Comparison of ENCODE assay signal across 19 cellular contexts in the genomic region with DNA sequence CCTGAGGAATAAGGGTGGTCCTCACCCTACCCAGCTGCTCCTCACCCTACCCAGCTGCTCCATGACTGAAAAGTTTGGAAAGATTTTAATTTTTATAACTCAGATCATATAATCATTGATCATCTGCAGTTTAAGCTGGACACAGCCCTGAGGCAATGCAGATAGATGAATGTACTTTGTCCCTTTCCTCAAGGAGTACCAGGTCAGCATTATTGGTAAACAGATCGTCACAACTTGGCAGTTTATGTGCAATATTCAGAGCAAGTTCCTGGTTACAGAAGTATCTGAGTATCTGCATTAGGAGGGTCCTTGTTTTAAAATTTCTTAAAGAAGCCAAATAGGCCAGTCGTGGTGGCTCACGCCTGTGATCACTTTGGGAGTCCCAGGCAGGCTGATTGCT. TPM values are rescaled to one million over a fixed set of nuclear protein-coding genes. Genes with fewer than 3 reads are reported as not detected.
DNase-seq lines count a peak whose midpoint lies in the region; ATAC-seq and TF ChIP-seq lines count a peak whose summit lies in the region.
"Had no signal": no experiment of that assay in that cellular context is flagged by ENCODE, and none has a peak within 500 bp of the region (broad histone marks: within the 10 kb centered on the region; RNA-seq: fewer than 3 reads in every experiment).

No MANE protein-coding gene starts in this region.

- TF ChIP-seq EP300 in sigmoid colon (IDR thresholded peaks at IDR 0.05) (no peak), upper lobe of left lung (IDR thresholded peaks at IDR 0.05) (no peak)

- H4K20me1 ChIP-seq in BLaER1 treated with 17β-estradiol and CSF1 and Interleukin-3, amounts not matched to agents 10 nM and 100 nM, result peaks cover 0 to 73% (median 48%) of the 10 kb centered on the region in 11 experiments; a peak in 12 of 22 replicates

- H3K4me3 ChIP-seq in BLaER1 treated with 17β-estradiol and CSF1 and Interleukin-3, amounts not matched to agents 10 nM and 100 nM, result no peak overlapping the region
- H3K4me3 ChIP-seq in iPS-20b (ENCODE audit: low read length) (peak overlapping the region; percentile 97; the same call in 1 of the 2 replicates), sigmoid colon (no peak overlapping the region), upper lobe of left lung (no peak overlapping the region)
- H3K4me3 ChIP-seq: spleen had no signal

- peak overlapping the region; percentile 11 to 95 (median 88); a peak in 12 of 22 replicates for H3K4me2 ChIP-seq in BLaER1 treated with 17β-estradiol and CSF1 and Interleukin-3, amounts not matched to agents 10 nM and 100 nM

- H3K4me3 Mint-ChIP-seq in activated T-helper 17 cell treated with anti-CD3 and anti-CD28 coated beads, Interleukin-2, amount 50 U/mL, for 72 hours, result peak overlapping the region; percentile 85
- H3K4me3 Mint-ChIP-seq in activated CD4-positive, alpha-beta T cell treated with anti-CD3 and anti-CD28 coated beads for 36 hours, result no peak overlapping the region

- H3K27me3 Mint-ChIP-seq in activated T-helper 17 cell treated with anti-CD3 and anti-CD28 coated beads, Interleukin-2, amount 50 U/mL, for 72 hours, result no peaks in the 10 kb centered on the region
- H3K27me3 Mint-ChIP-seq in activated CD4-positive, alpha-beta T cell treated with anti-CD3 and anti-CD28 coated beads for 36 hours, result no peaks in the 10 kb centered on the region
- H3K27me3 Mint-ChIP-seq: stimulated activated memory B cell treated with anti-CD40 and anti-IgM and Interleukin-4, amounts not matched to agents 10 μg/mL and 1 μg/mL and 100 μg/mL, for 72 hours had no signal

- POLR2A ChIA-PET in activated CD4-positive, alpha-beta T cell treated with anti-CD3 and anti-CD28 coated beads for 36 hours (lab: Charles Lee), result no interaction called here

- peaks cover 0 to 12% (median 0%) of the 10 kb centered on the region in 11 experiments; a peak in 5 of 22 replicates for H3K9me3 ChIP-seq in BLaER1 treated with 17β-estradiol and CSF1 and Interleukin-3, amounts not matched to agents 10 nM and 100 nM (replicated peaks in 1 of 11)
- H3K9me3 ChIP-seq in iPS-20b (ENCODE audit: insufficient read depth, low read depth, low read length), result no peaks in the 10 kb centered on the region
- no peaks in the 10 kb centered on the region for H3K9me3 ChIP-seq in sigmoid colon
- H3K9me3 ChIP-seq in upper lobe of left lung, result no peaks in the 10 kb centered on the region
- H3K9me3 ChIP-seq: spleen had no signal

- no peaks in the 10 kb centered on the region for H3K9me3 Mint-ChIP-seq in activated T-helper 17 cell treated with anti-CD3 and anti-CD28 coated beads, Interleukin-2, amount 50 U/mL, for 72 hours
- no peaks in the 10 kb centered on the region for H3K9me3 Mint-ChIP-seq in activated CD4-positive, alpha-beta T cell treated with anti-CD3 and anti-CD28 coated beads for 36 hours (ENCODE audit: low read depth)
- H3K9me3 Mint-ChIP-seq: stimulated activated memory B cell treated with anti-CD40 and anti-IgM and Interleukin-4, amounts not matched to agents 10 μg/mL and 1 μg/mL and 100 μg/mL, for 72 hours had no signal

- no peak for ATAC-seq in activated T-helper 17 cell treated with anti-CD3 and anti-CD28 coated beads, Interleukin-2, amount 50 U/mL, for 72 hours (replicated peaks)
- ATAC-seq in HG02840 (IDR thresholded peaks at IDR 0.05; ENCODE audit: low FRiP score, unreplicated experiment), result no peak
- no peak for ATAC-seq in GM18517 (IDR thresholded peaks at IDR 0.05; ENCODE audit: unreplicated experiment)
- ATAC-seq in activated CD4-positive, alpha-beta T cell treated with anti-CD3 and anti-CD28 coated beads for 36 hours, result no peak
- no peak for ATAC-seq in upper lobe of left lung (ENCODE audit: low FRiP score in 2 of 2)
- ATAC-seq: esophagus mucosa; stimulated activated memory B cell treated with anti-CD40 and anti-IgM and Interleukin-4, amounts not matched to agents 10 μg/mL and 1 μg/mL and 100 μg/mL, for 72 hours had no signal

- intact Hi-C loops in sigmoid colon (cut with DNase I), result no loop called here
- intact Hi-C loops in activated CD4-positive, alpha-beta T cell treated with anti-CD3 and anti-CD28 coated beads for 36 hours (cut with DNase I, micrococcal nuclease), result no loop called here

- H3K36me3 Mint-ChIP-seq in activated T-helper 17 cell treated with anti-CD3 and anti-CD28 coated beads, Interleukin-2, amount 50 U/mL, for 72 hours (ENCODE audit: low read depth), result peaks cover 16% of the 10 kb centered on the region
- peaks cover 17% of the 10 kb centered on the region for H3K36me3 Mint-ChIP-seq in activated CD4-positive, alpha-beta T cell treated with anti-CD3 and anti-CD28 coated beads for 36 hours (ENCODE audit: low read depth)

- TF ChIP-seq CTCF in sigmoid colon (IDR thresholded peaks at IDR 0.05), result no peak
- TF ChIP-seq CTCF in upper lobe of left lung (IDR thresholded peaks at IDR 0.05), result no peak

- peaks cover 0 to 22% (median 9%) of the 10 kb centered on the region in 11 experiments; a peak in 9 of 22 replicates for H3K36me3 ChIP-seq in BLaER1 treated with 17β-estradiol and CSF1 and Interleukin-3, amounts not matched to agents 10 nM and 100 nM
- H3K36me3 ChIP-seq in iPS-20b (ENCODE audit: insufficient read depth, low read depth, low read length) (no peaks in the 10 kb centered on the region), sigmoid colon (no peaks in the 10 kb centered on the region), upper lobe of left lung (no peaks in the 10 kb centered on the region)
- H3K36me3 ChIP-seq: spleen had no signal

- no peak overlapping the region for H3K27ac Mint-ChIP-seq in activated T-helper 17 cell treated with anti-CD3 and anti-CD28 coated beads, Interleukin-2, amount 50 U/mL, for 72 hours
- H3K27ac Mint-ChIP-seq in activated CD4-positive, alpha-beta T cell treated with anti-CD3 and anti-CD28 coated beads for 36 hours, result no peak overlapping the region
- H3K27ac Mint-ChIP-seq: stimulated activated memory B cell treated with anti-CD40 and anti-IgM and Interleukin-4, amounts not matched to agents 10 μg/mL and 1 μg/mL and 100 μg/mL, for 72 hours had no signal

- TF ChIP-seq POLR2A in sigmoid colon (IDR thresholded peaks at IDR 0.05), result no peak
- no peak for TF ChIP-seq POLR2A in upper lobe of left lung (IDR thresholded peaks at IDR 0.05)

- DNase-seq in sigmoid colon (no peak), upper lobe of left lung (no peak)
- DNase-seq in activated CD4-positive, alpha-beta T cell treated with anti-CD3 and anti-CD28 coated beads for 36 hours, result no peak
- DNase-seq: activated CD4-positive, alpha-beta T cell treated with anti-CD3 and anti-CD28 coated beads for 4 hours; activated CD8-positive, alpha-beta memory T cell treated with anti-CD3 and anti-CD28 coated beads, Interleukin-2, amount 50 U/mL, for 4 hours; activated naive CD4-positive, alpha-beta T cell; cortex of kidney; NCI-H146; NCI-H2227 treated with DMSO at 0.1 percent for 48 hours; spleen; T1000 had no signal

- peaks cover 64% of the 10 kb centered on the region for H3K4me1 Mint-ChIP-seq in activated T-helper 17 cell treated with anti-CD3 and anti-CD28 coated beads, Interleukin-2, amount 50 U/mL, for 72 hours
- peaks cover 72% of the 10 kb centered on the region for H3K4me1 Mint-ChIP-seq in activated CD4-positive, alpha-beta T cell treated with anti-CD3 and anti-CD28 coated beads for 36 hours

- CTCF ChIA-PET in activated CD4-positive, alpha-beta T cell treated with anti-CD3 and anti-CD28 coated beads for 36 hours (lab: Charles Lee), result interaction anchor here (1.1 to 2.8 kb wide), 2 partner anchors 37 to 167 kb away, joined by 3 to 16 read pairs; no protein-coding TSS in a partner anchor

- WGBS in sigmoid colon, 2 donors, result 48 to 71% methylated on average over 3 of the region's 3 CpGs
- WGBS in upper lobe of left lung, 2 donors, result 73% methylated on average over 3 of the region's 3 CpGs

- no peak overlapping the region for H3K27ac ChIP-seq in BLaER1 treated with 17β-estradiol and CSF1 and Interleukin-3, amounts not matched to agents 10 nM and 100 nM
- H3K27ac ChIP-seq in iPS-20b (ENCODE audit: low read length) (no peak overlapping the region), sigmoid colon (peak overlapping the region in 3 of 4 donors; percentile 73 to 90 (median 81)), upper lobe of left lung (peak overlapping the region in 1 of 4 donors; percentile 24)
- H3K27ac ChIP-seq: parathyroid adenoma had no signal

- peak overlapping the region in 1 of 11 experiments; percentile 5; a peak in 1 of 22 replicates for H3K9ac ChIP-seq in BLaER1 treated with 17β-estradiol and CSF1 and Interleukin-3, amounts not matched to agents 10 nM and 100 nM
- no peak overlapping the region for H3K9ac ChIP-seq in iPS-20b (ENCODE audit: low read depth, low read length)
- H3K9ac ChIP-seq: parathyroid adenoma had no signal

- no peaks in the 10 kb centered on the region for H3K27me3 ChIP-seq in BLaER1 treated with 17β-estradiol and CSF1 and Interleukin-3, amounts not matched to agents 10 nM and 100 nM
- no peaks in the 10 kb centered on the region for H3K27me3 ChIP-seq in iPS-20b (ENCODE audit: insufficient read depth, low read length)
- H3K27me3 ChIP-seq in sigmoid colon, result no peaks in the 10 kb centered on the region
- H3K27me3 ChIP-seq in upper lobe of left lung, result no peaks in the 10 kb centered on the region
- H3K27me3 ChIP-seq: spleen had no signal

- peaks cover 55 to 79% (median 57%) of the 10 kb centered on the region in 10 experiments for H3K4me1 ChIP-seq in BLaER1 treated with 17β-estradiol and CSF1 and Interleukin-3, amounts not matched to agents 10 nM and 100 nM
- H3K4me1 ChIP-seq in iPS-20b (ENCODE audit: insufficient read depth, low read length), result peaks cover 37% of the 10 kb centered on the region
- H3K4me1 ChIP-seq in sigmoid colon, result peaks cover 0 to 87% (median 78%) of the 10 kb centered on the region in 4 donors
- peaks cover 53 to 85% (median 61%) of the 10 kb centered on the region in 4 donors for H3K4me1 ChIP-seq in upper lobe of left lung

RNA-seq across cellular contexts. Expression of gene TNRC6B, which starts 3.6 kb away (rescaled TPM):
- total RNA-seq in activated T-helper 17 cell treated with anti-CD3 and anti-CD28 coated beads, Interleukin-2, amount 50 U/mL, for 72 hours, result 10 to 100 TPM; 45.3 to 59.1 TPM
- total RNA-seq in sigmoid colon (10 to 100 TPM; 26.5 to 51.8 (median 28.1) TPM), upper lobe of left lung (100 to 1,000 TPM in 1 of 6 donors, 10 to 100 TPM in 5; 18.1 to 106 (median 60.3) TPM)
- 10 to 100 TPM in 1 of 3 donors, 1 to 10 TPM in 1, under 1 TPM in 1; 0.60 to 23.0 (median 9.2) TPM for polyA plus RNA-seq in sigmoid colon
- 10 to 100 TPM; 37.3 to 40.3 TPM for total RNA-seq in activated CD4-positive, alpha-beta T cell treated with anti-CD3 and anti-CD28 coated beads for 36 hours

Comparison
In these comparisons a context has a peak if more than half of its experiments do, and no peak if none do; other contexts are left out.
1. H3K27ac ChIP-seq: peak in sigmoid colon (3 of 4); none in BLaER1 treated with 17β-estradiol and CSF1 and Interleukin-3, amounts not matched to agents 10 nM and 100 nM (0 of 11) and iPS-20b (single experiment).